10 cellular contexts compared by ENCODE assay signal in the genomic region with DNA sequence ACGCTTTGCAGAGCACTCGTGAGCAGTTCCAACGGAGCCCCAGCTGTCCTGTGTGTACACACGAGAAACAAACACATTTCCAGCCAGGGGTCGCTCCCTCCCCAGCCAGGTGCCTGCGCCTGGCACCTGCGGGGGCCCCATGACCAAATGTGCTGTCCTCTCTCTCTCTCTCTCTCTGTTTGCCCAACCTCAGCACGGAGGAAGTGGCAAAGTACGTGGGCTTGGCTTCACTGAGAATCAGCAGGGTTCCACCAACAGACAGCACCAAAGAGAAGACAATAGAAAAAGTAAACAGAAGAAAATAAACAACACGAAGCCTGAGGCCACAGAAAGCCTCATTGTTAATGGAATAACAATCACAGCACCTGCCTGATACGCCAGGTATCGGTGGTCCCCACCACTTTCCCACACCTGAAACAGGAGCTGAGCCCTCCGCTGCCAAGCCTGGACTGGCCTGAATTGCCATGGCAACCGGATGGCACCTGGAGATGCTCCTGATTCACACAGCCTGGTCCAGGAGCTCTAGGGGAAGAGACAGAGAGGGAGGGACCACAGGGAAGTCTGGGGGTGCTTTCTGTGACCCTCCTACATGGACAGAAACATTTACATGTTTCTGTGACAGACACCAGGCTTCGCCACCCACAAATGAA.
DNase-seq lines count a peak whose midpoint lies in the region; ATAC-seq, FAIRE-seq and TF ChIP-seq lines count a peak whose summit lies in the region.
"Had no signal": no experiment of that assay in that cellular context is flagged by ENCODE, and none has a peak within 500 bp of the region (broad histone marks: within the 10 kb centered on the region; RNA-seq: fewer than 3 reads in every experiment).

No MANE protein-coding gene starts in this region.

- H4K8ac ChIP-seq in H1 (ENCODE audit: extremely low read depth, insufficient read depth, low read length): no peak overlapping the region; the same call in 1 of the 2 replicates

- no peak overlapping the region for H3K14ac ChIP-seq in H1 (ENCODE audit: insufficient read length)

- 0 out of 2 replicates have a peak overlapping the region, but pooled peaks have one; percentile 66 for H2BK5ac ChIP-seq in H1 (ENCODE audit: low read depth, low read length)

- POLR2A ChIA-PET in H1 (lab: Charles Lee; ENCODE audit: partially characterized antibody): interaction anchor here (0.7 kb wide), 1 partner anchor 185 kb away, joined by 3 read pairs; the partner anchor contains the start of gene ZSWIM4

- peak overlapping the region; percentile 88; the same call in 1 of the 2 replicates for H2BK15ac ChIP-seq in H1 (ENCODE audit: low read length)

- no peak overlapping the region for H2BK120ac ChIP-seq in H1 (replicated peaks; ENCODE audit: low read depth, low read length)

- H3K27ac ChIP-seq in H1 (ENCODE audit: low read depth, low read length): no peak overlapping the region
- no peak overlapping the region for H3K27ac ChIP-seq in esophagus muscularis mucosa (replicated peaks in 1 of 4)

- no peaks in the 10 kb centered on the region for H3K79me2 ChIP-seq in H1 (ENCODE audit: control insufficient read depth in 1 of 2, insufficient read depth in 2 of 2, low read length in 2 of 2)

- no peaks in the 10 kb centered on the region; the same call in 1 of the 2 replicates for H3K79me1 ChIP-seq in H1 (ENCODE audit: low read depth, low read length)

- H4K91ac ChIP-seq in H1 (replicated peaks; ENCODE audit: insufficient read length, low read length): no peak overlapping the region

- peak in 2 of 3 experiments; percentile 18 to 35; a peak in 3 of 4 replicates for TF ChIP-seq CTCF in H1 (IDR thresholded peaks at IDR 0.05; ENCODE audit: control extremely low read depth in 1 of 3, insufficient read depth in 1 of 3, low read depth in 1 of 3, low read length in 3 of 3)
- no peak for TF ChIP-seq CTCF in esophagus muscularis mucosa (IDR thresholded peaks at IDR 0.05)

- H2BK20ac ChIP-seq in H1 (ENCODE audit: low read length): no peak overlapping the region

- TF ChIP-seq RAD21 in Ishikawa (IDR thresholded peaks at IDR 0.05; ENCODE audit: low read depth): peak; percentile 21; the same call in 1 of the 2 replicates
- peak; percentile 53 to 63 for TF ChIP-seq RAD21 in H1 (IDR thresholded peaks at IDR 0.05 in 1 of 2, conservative IDR thresholded peaks at IDR 0.05 in 1 of 2; ENCODE audit: low read depth in 2 of 2, low read length in 2 of 2)

- H4K5ac ChIP-seq in H1 (ENCODE audit: insufficient read length, low read depth, low read length): no peak overlapping the region

- ATAC-seq in GM18868 (IDR thresholded peaks at IDR 0.05; ENCODE audit: unreplicated experiment) (no peak), HG02938 (IDR thresholded peaks at IDR 0.05; ENCODE audit: unreplicated experiment) (no peak)

- no peak overlapping the region for H3K18ac ChIP-seq in H1 (ENCODE audit: extremely low read depth, low read length)

- intact Hi-C loops in esophagus muscularis mucosa (cut with DNase I): no loop called here

- H2AFZ ChIP-seq in H1 (ENCODE audit: low read length): no peak overlapping the region

- H3K9me3 ChIP-seq in H1 (ENCODE audit: insufficient read depth in 2 of 2, low read depth in 1 of 2, low read length in 1 of 2) (no peaks in the 10 kb centered on the region), esophagus muscularis mucosa (no peaks in the 10 kb centered on the region)

- TF ChIP-seq EP300 in Ishikawa (IDR thresholded peaks at IDR 0.05; ENCODE audit: borderline replicate concordance) (no peak), H1 (IDR thresholded peaks at IDR 0.05; ENCODE audit: borderline replicate concordance in 1 of 2, low read depth in 2 of 2, low read length in 2 of 2) (no peak), esophagus muscularis mucosa (IDR thresholded peaks at IDR 0.05) (no peak)

- no peaks in the 10 kb centered on the region for H3K27me3 ChIP-seq in H1 (replicated peaks in 1 of 4; ENCODE audit: control insufficient read depth in 3 of 4, extremely low read depth in 1 of 4, insufficient read depth in 3 of 4, low read length in 3 of 4)
- peaks cover 0 to 40% (median 0%) of the 10 kb centered on the region in 4 donors for H3K27me3 ChIP-seq in esophagus muscularis mucosa

- no peak overlapping the region for H2AK5ac ChIP-seq in H1 (ENCODE audit: low read depth, low read length)

- peak overlapping the region; percentile 6 to 14; a peak in 1 of 4 replicates for H3K4me2 ChIP-seq in H1 (ENCODE audit: insufficient read depth in 1 of 2, low read depth in 2 of 2, low read length in 2 of 2)
- H3K4me2 ChIP-seq: smooth muscle cell had no signal

- WGBS in H1 (ENCODE audit: extremely low coverage in 1 of 2, insufficient coverage in 1 of 2, insufficient read length in 1 of 2, insufficient replicate concordance in 2 of 2, low coverage in 1 of 2, low lambda C conversion rate in 2 of 2, missing lambda C conversion rate in 1 of 2), 2 experiments: 59% methylated on average over 15 of the region's 15 CpGs; no CpG with 5 or more reads in 1 of the 2 experiments
- 52% methylated on average over 13 of the region's 15 CpGs for WGBS in esophagus muscularis mucosa

- H3K56ac ChIP-seq in H1 (replicated peaks; ENCODE audit: insufficient read length, low read depth, low read length): no peak overlapping the region

- H3K4me1 ChIP-seq in H1 (replicated peaks in 1 of 4; ENCODE audit: control insufficient read depth in 3 of 4, insufficient read depth in 4 of 4, low read length in 3 of 4) (peaks cover 0 to 7% (median 5%) of the 10 kb centered on the region in 4 experiments; a peak in 5 of 7 replicates), esophagus muscularis mucosa (no peaks in the 10 kb centered on the region)

- H3K23ac ChIP-seq in H1 (ENCODE audit: insufficient read length): no peak overlapping the region

- H3K4me3 ChIP-seq in H1 (ENCODE audit: extremely low read depth in 1 of 4, insufficient read depth in 2 of 4, low read depth in 3 of 4, low read length in 4 of 4) (no peak overlapping the region), esophagus muscularis mucosa (no peak overlapping the region)
- H3K4me3 ChIP-seq: smooth muscle cell had no signal

- CTCF ChIA-PET in H1 (lab: Charles Lee; ENCODE audit: partially characterized antibody): interaction anchor here (0.8 to 2.8 kb wide), 6 partner anchors 10 to 118 kb away, joined by 3 to 10 read pairs (median 6); no protein-coding TSS in a partner anchor

- H4K20me1 ChIP-seq in H1 (replicated peaks in 1 of 2; ENCODE audit: control insufficient read depth in 1 of 2, insufficient read depth in 2 of 2, low read length in 2 of 2): no peaks in the 10 kb centered on the region

- H3K36me3 ChIP-seq in H1 (ENCODE audit: control insufficient read depth in 2 of 4, insufficient read depth in 4 of 4, low read length in 3 of 4) (no peaks in the 10 kb centered on the region), esophagus muscularis mucosa (no peaks in the 10 kb centered on the region)

- no peak overlapping the region for H3K4ac ChIP-seq in H1 (replicated peaks; ENCODE audit: insufficient read length, low read depth, low read length)

- peak; percentile 96 for DNase-seq in DMS153 treated with DMSO at 0.1 percent for 48 hours (lab: John Stamatoyannopoulos, UW; ENCODE audit: unreplicated experiment)
- DNase-seq in NCI-H510A treated with DMSO at 0.1 percent for 48 hours (lab: John Stamatoyannopoulos, UW): peak; percentile 99
- no peak for DNase-seq in H1 (ENCODE audit: low read depth in 1 of 2, low spot score in 2 of 2)
- no peak for DNase-seq in esophagus muscularis mucosa (ENCODE audit: extremely low spot score)
- DNase-seq in retina: no peak

- no peak for TF ChIP-seq POLR2A in H1 (IDR thresholded peaks at IDR 0.05; ENCODE audit: control extremely low read depth in 1 of 2, low read depth in 2 of 2, low read length in 2 of 2)
- TF ChIP-seq POLR2A in esophagus muscularis mucosa (IDR thresholded peaks at IDR 0.05; ENCODE audit: low read depth): no peak

- H2BK12ac ChIP-seq in H1 (ENCODE audit: low read depth, low read length): peak overlapping the region; percentile 68; the same call in 1 of the 2 replicates

- FAIRE-seq in H1 (lab: Jason Lieb, UNC): no peak
- FAIRE-seq: endometrium had no signal

- no peaks in the 10 kb centered on the region for H3K23me2 ChIP-seq in H1 (ENCODE audit: low read depth, low read length)

- no peak overlapping the region for H3K9ac ChIP-seq in H1 (replicated peaks in 1 of 4; ENCODE audit: extremely low read depth in 1 of 4, low read depth in 3 of 4, low read length in 3 of 4)

TF ChIP-seq in Ishikawa, 13 proteins besides CTCF, POLR2A, EP300 and RAD21 (continues in another document):
- TF ChIP-seq CEBPB (IDR thresholded peaks at IDR 0.05): no peak

TF ChIP-seq in H1, 55 proteins besides CTCF, POLR2A, EP300 and RAD21:
- TF ChIP-seq YY1 (IDR thresholded peaks at IDR 0.05; ENCODE audit: low read depth, low read length) (no peak), TCF12 (IDR thresholded peaks at IDR 0.05; ENCODE audit: low read depth, low read length) (0 out of 2 replicates have a peak, but pooled peaks have one; percentile 55)
TF ChIP-seq in H1: peak in this region for 1.

Comparison
In these comparisons a context has a peak if more than half of its experiments do, and no peak if none do; other contexts are left out.
1. DNase-seq: peak in DMS153 treated with DMSO at 0.1 percent for 48 hours (single experiment) and NCI-H510A treated with DMSO at 0.1 percent for 48 hours (single experiment); none in H1 (0 of 2), esophagus muscularis mucosa (single experiment) and retina (single experiment).
2. CTCF ChIP-seq: peak in H1 (2 of 3); none in esophagus muscularis mucosa (0 of 3).